Comparison of ENCODE assay signal across 10 cellular contexts in genomic region chr4:92305148-92305877, GRCh38. TPM values are rescaled to one million over a fixed set of nuclear protein-coding genes. Genes with fewer than 3 reads are reported as not detected.
DNase-seq lines count a peak whose midpoint lies in the region; ATAC-seq and TF ChIP-seq lines count a peak whose summit lies in the region.
"Had no signal": no experiment of that assay in that cellular context is flagged by ENCODE, and none has a peak within 500 bp of the region (broad histone marks: within the 10 kb centered on the region; RNA-seq: fewer than 3 reads in every experiment).

No MANE protein-coding gene starts in this region.

- intact Hi-C loops in CD8-positive, alpha-beta T cell (cut with DNase I, micrococcal nuclease), result no loop called here

- peak overlapping the region; percentile 82 for H3K4me2 ChIP-seq in fibroblast of lung (ENCODE audit: extremely low read depth, insufficient read depth, low read length)

- H3K4me1 Mint-ChIP-seq in CD8-positive, alpha-beta T cell (ENCODE audit: low read depth), result peaks cover 2% of the 10 kb centered on the region

- peaks cover 34% of the 10 kb centered on the region for H3K27me3 Mint-ChIP-seq in CD8-positive, alpha-beta T cell (ENCODE audit: low read depth)

- H3K9me3 Mint-ChIP-seq in CD8-positive, alpha-beta T cell, result no peaks in the 10 kb centered on the region

- TF ChIP-seq CTCF in fibroblast of lung (conservative IDR thresholded peaks at IDR 0.05 in 1 of 2, IDR thresholded peaks at IDR 0.05 in 1 of 2; ENCODE audit: low read depth in 1 of 2, low read length in 2 of 2), result no peak
- TF ChIP-seq CTCF in CD8-positive, alpha-beta T cell (IDR thresholded peaks at IDR 0.05), result no peak

- peak; percentile 4 for DNase-seq in stimulated activated CD4-positive, alpha-beta T cell treated with anti-CD3 and anti-CD28 coated beads, Interleukin-15, amount 100 ng/mL, for 24 hours
- no peak for DNase-seq in stimulated activated CD4-positive, alpha-beta T cell treated with anti-CD3 and anti-CD28 coated beads, Interleukin-1b, Interleukin-23, amount 100 ng/mL, for 48 hours
- peak; percentile 16 for DNase-seq in RPMI7951 (ENCODE audit: low read depth)
- DNase-seq in fibroblast of lung (ENCODE audit: low read depth in 2 of 2), result peak; percentile 63 to 72
- no peak for DNase-seq in CD8-positive, alpha-beta T cell

- H3K4me3 Mint-ChIP-seq in CD8-positive, alpha-beta T cell, result no peak overlapping the region

- CTCF ChIA-PET in CD8-positive, alpha-beta T cell (lab: Charles Lee), result no interaction called here

- no peak overlapping the region for H2AFZ ChIP-seq in fibroblast of lung (ENCODE audit: low read length)

- H3K36me3 ChIP-seq in fibroblast of lung (ENCODE audit: control insufficient read depth, insufficient read depth, low read length) (no peaks in the 10 kb centered on the region), muscle layer of duodenum (ENCODE audit: control insufficient read depth in 1 of 2, insufficient read depth in 2 of 2, low read length in 2 of 2) (no peaks in the 10 kb centered on the region)
- no peaks in the 10 kb centered on the region for H3K36me3 ChIP-seq in CD8-positive, alpha-beta T cell (ENCODE audit: insufficient read depth, low read length)

- no peaks in the 10 kb centered on the region for H4K20me1 ChIP-seq in fibroblast of lung (ENCODE audit: control insufficient read depth, extremely low read depth, insufficient read depth, low read length)

- POLR2A ChIA-PET in CD8-positive, alpha-beta T cell (lab: Charles Lee), result interaction anchor here (0.6 kb wide), 1 partner anchor 124 kb away, joined by 3 read pairs; no protein-coding TSS in a partner anchor

- no peaks in the 10 kb centered on the region for H3K36me3 Mint-ChIP-seq in CD8-positive, alpha-beta T cell

- H3K27ac Mint-ChIP-seq in CD8-positive, alpha-beta T cell, result no peak overlapping the region

- no peak overlapping the region for H3K27ac ChIP-seq in fibroblast of lung (ENCODE audit: insufficient read depth, low read length)
- no peak overlapping the region for H3K27ac ChIP-seq in muscle layer of duodenum (ENCODE audit: low read length)
- H3K27ac ChIP-seq in CD8-positive, alpha-beta T cell (ENCODE audit: low read depth, low read length), result no peak overlapping the region

- no peaks in the 10 kb centered on the region for H3K79me2 ChIP-seq in fibroblast of lung (ENCODE audit: control insufficient read depth, insufficient read depth, low read length)

- peak overlapping the region; percentile 9 to 72 (median 42) for H3K4me3 ChIP-seq in fibroblast of lung (replicated peaks in 1 of 4; ENCODE audit: control extremely low read depth in 1 of 4, insufficient read depth in 1 of 4, low read depth in 3 of 4, low read length in 4 of 4)
- peak overlapping the region; percentile 40 to 66 for H3K4me3 ChIP-seq in muscle layer of duodenum (ENCODE audit: low read depth in 1 of 2, low read length in 2 of 2)
- no peak overlapping the region for H3K4me3 ChIP-seq in CD8-positive, alpha-beta T cell (ENCODE audit: low read depth, low read length)

- no peak for ATAC-seq in GM18867 (IDR thresholded peaks at IDR 0.05; ENCODE audit: unreplicated experiment)
- ATAC-seq in HG03039 (IDR thresholded peaks at IDR 0.05; ENCODE audit: unreplicated experiment), result no peak
- no peak for ATAC-seq in CD8-positive, alpha-beta T cell

- H3K27me3 ChIP-seq in fibroblast of lung (ENCODE audit: control insufficient read depth, insufficient read depth, low read length) (peaks cover 12% of the 10 kb centered on the region), muscle layer of duodenum (ENCODE audit: low read depth, low read length) (peaks cover 34% of the 10 kb centered on the region)
- no peaks in the 10 kb centered on the region for H3K27me3 ChIP-seq in CD8-positive, alpha-beta T cell (ENCODE audit: insufficient read depth, low read length)

- H3K9me3 ChIP-seq in fibroblast of lung (ENCODE audit: control insufficient read depth, insufficient read depth, low read depth, low read length) (no peaks in the 10 kb centered on the region), muscle layer of duodenum (ENCODE audit: control insufficient read depth in 1 of 2, low read length in 2 of 2) (no peaks in the 10 kb centered on the region)
- H3K9me3 ChIP-seq in CD8-positive, alpha-beta T cell (ENCODE audit: low read length), result no peaks in the 10 kb centered on the region

- H3K4me1 ChIP-seq in fibroblast of lung (ENCODE audit: control insufficient read depth, extremely low read depth, insufficient read depth, low read length) (no peaks in the 10 kb centered on the region), muscle layer of duodenum (ENCODE audit: control insufficient read depth in 1 of 2, insufficient read depth in 2 of 2, low read length in 2 of 2) (peaks cover 0 to 27% of the 10 kb centered on the region in 2 donors)
- no peaks in the 10 kb centered on the region for H3K4me1 ChIP-seq in CD8-positive, alpha-beta T cell (ENCODE audit: insufficient read depth, low read length)

- no peak overlapping the region for H3K9ac ChIP-seq in fibroblast of lung (ENCODE audit: insufficient read depth, low read length)

RNA-seq across cellular contexts. Expression of gene GRID2, which starts 1.5 kb away (rescaled TPM):
- under 0.01 and 0.12 TPM in 2 replicates for total RNA-seq in RPMI7951 (2014; rRNA removed; shearing (Covaris generic))
- under 0.01 TPM in 1 of 2 replicates, not detected in the other for total RNA-seq in fibroblast of lung
- 0.02 and 0.07 TPM in 2 replicates for polyA plus RNA-seq in fibroblast of lung
- not detected in 2 replicates for polyA plus RNA-seq in fibroblast of lung (2012)
- polyA minus RNA-seq in fibroblast of lung (ENCODE audit: low replicate concordance), result not detected in 2 replicates
- total RNA-seq in CD8-positive, alpha-beta T cell, result not detected
- total RNA-seq: activated CD8-positive, alpha-beta memory T cell treated with anti-CD3 and anti-CD28 coated beads for 36 hours; subcutaneous adipose tissue had no signal

Comparison
In these comparisons a context has a peak if more than half of its experiments do, and no peak if none do; other contexts are left out.
1. DNase-seq: peak in stimulated activated CD4-positive, alpha-beta T cell treated with anti-CD3 and anti-CD28 coated beads, Interleukin-15, amount 100 ng/mL, for 24 hours (single experiment), RPMI7951 (single experiment) and fibroblast of lung (2 of 2); none in stimulated activated CD4-positive, alpha-beta T cell treated with anti-CD3 and anti-CD28 coated beads, Interleukin-1b, Interleukin-23, amount 100 ng/mL, for 48 hours (single experiment) and CD8-positive, alpha-beta T cell (0 of 7).